Comparison of ENCODE assay signal across 19 cellular contexts in the genomic region with DNA sequence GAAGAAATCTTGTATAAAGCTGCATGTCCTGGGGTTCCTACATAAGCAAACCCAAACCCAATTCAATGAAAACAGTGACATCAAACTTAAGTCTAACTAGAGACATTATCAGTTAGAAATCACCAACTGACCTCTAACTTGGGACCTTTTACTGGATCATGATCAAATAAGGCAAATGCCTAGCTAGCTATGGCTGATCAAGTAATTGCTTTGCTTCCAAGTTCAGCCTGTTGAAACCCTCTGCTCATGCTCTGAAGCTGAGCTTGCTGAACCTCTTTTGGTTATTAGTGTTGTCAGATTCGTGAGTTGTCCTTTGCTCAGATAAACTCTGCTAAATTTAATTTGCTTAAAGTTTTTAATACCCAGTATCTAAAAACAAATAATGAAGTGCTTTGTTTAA. TPM values are rescaled to one million over a fixed set of nuclear protein-coding genes. Genes with fewer than 3 reads are reported as not detected.
DNase-seq lines count a peak whose midpoint lies in the region; ATAC-seq, FAIRE-seq and TF ChIP-seq lines count a peak whose summit lies in the region.
"Had no signal": no experiment of that assay in that cellular context is flagged by ENCODE, and none has a peak within 500 bp of the region (broad histone marks: within the 10 kb centered on the region; RNA-seq: fewer than 3 reads in every experiment).

No MANE protein-coding gene starts in this region.

- CTCF ChIA-PET in HEK293 (lab: Yijun Ruan, JAX): interaction anchor here (0.5 to 3.4 kb wide), 5 partner anchors 43 to 631 kb away, joined by 3 to 39 read pairs (median 5); no protein-coding TSS in a partner anchor
- CTCF ChIA-PET in RWPE1 (lab: Yijun Ruan, JAX): interaction anchor here (1.1 kb wide), 1 partner anchor 171 kb away, joined by 4 read pairs; no protein-coding TSS in a partner anchor

- WGBS in heart left ventricle, 4 donors: 26 to 49% (median 29%) methylated on average over 1 of the region's 1 CpG

- intact Hi-C loops in heart left ventricle (cut with DNase I): loop anchor here in 1 of 10 donors (2.0 kb wide), 1 partner anchor 172 kb away; no protein-coding TSS in a partner anchor

- H3K9me3 ChIP-seq in cardiac muscle cell (ENCODE audit: low read depth) (no peaks in the 10 kb centered on the region), heart left ventricle (peaks cover 0 to 3% (median 0%) of the 10 kb centered on the region in 12 donors), HEK293 (ENCODE audit: control insufficient read depth, insufficient read depth, low read depth, low read length) (no peaks in the 10 kb centered on the region), subcutaneous abdominal adipose tissue (ENCODE audit: control insufficient read depth in 5 of 5, low read length in 5 of 5) (no peaks in the 10 kb centered on the region)
- H3K9me3 ChIP-seq: A549, Caco-2 had no signal

- peak overlapping the region in 1 of 5 donors; percentile 41 for H3K9ac ChIP-seq in subcutaneous abdominal adipose tissue (ENCODE audit: low read length in 5 of 5)

- POLR2A ChIA-PET in HEK293 (lab: Yijun Ruan, JAX): no interaction called here
- POLR2A ChIA-PET in RWPE1 (lab: Yijun Ruan, JAX; ENCODE audit: low non-redundant PET): no interaction called here

- H3K36me3 ChIP-seq in cardiac muscle cell (no peaks in the 10 kb centered on the region), heart left ventricle (peaks cover 0 to 5% (median 0%) of the 10 kb centered on the region in 9 donors), HEK293 (ENCODE audit: control insufficient read depth in 2 of 2, insufficient read depth in 1 of 2, low read length in 2 of 2) (peaks cover 0 to 4% of the 10 kb centered on the region in 2 experiments; a peak in 1 of 3 replicates), subcutaneous abdominal adipose tissue (ENCODE audit: control insufficient read depth in 5 of 5, insufficient read depth in 5 of 5, low read length in 5 of 5) (peaks cover 0 to under 1% (median 0%) of the 10 kb centered on the region in 5 donors)

- no peak for TF ChIP-seq POLR2A in heart left ventricle (IDR thresholded peaks at IDR 0.05)

- DNase-seq in cardiac muscle cell (ENCODE audit: low read depth in 1 of 2, low spot score in 1 of 2) (no peak), heart left ventricle (no peak), RWPE1 (ENCODE audit: low spot score) (no peak)
- DNase-seq: AML-193; Caco-2; CD4-positive, alpha-beta T cell; GOT3; H7 had no signal

- H3K27ac ChIP-seq in cardiac muscle cell: peak overlapping the region; percentile 42
- H3K27ac ChIP-seq in heart left ventricle: peak overlapping the region in 3 of 12 donors; percentile 1 to 21 (median 15)
- no peak overlapping the region for H3K27ac ChIP-seq in HEK293 (ENCODE audit: extremely low read depth, low read depth, low read length)
- peak overlapping the region; percentile 17 for H3K27ac ChIP-seq in subcutaneous abdominal adipose tissue (ENCODE audit: low read depth, low read length)
- no peak overlapping the region for H3K27ac ChIP-seq in RWPE1
- H3K27ac ChIP-seq: 22Rv1, A549, C4-2B had no signal

- H3K4me3 ChIP-seq in cardiac muscle cell (no peak overlapping the region), heart left ventricle (no peak overlapping the region), HEK293 (ENCODE audit: low read depth, low read length) (no peak overlapping the region), subcutaneous abdominal adipose tissue (ENCODE audit: low read depth in 1 of 5, low read length in 5 of 5) (no peak overlapping the region)
- H3K4me3 ChIP-seq: A549 had no signal

- ATAC-seq in heart left ventricle (no peak), HG03469 (IDR thresholded peaks at IDR 0.05; ENCODE audit: unreplicated experiment) (no peak)
- ATAC-seq: A549, HCT116 had no signal

- H3K4me1 ChIP-seq in cardiac muscle cell (ENCODE audit: low read depth) (peaks cover 30% of the 10 kb centered on the region), heart left ventricle (peaks cover 0 to 52% (median 18%) of the 10 kb centered on the region in 12 donors), HEK293 (ENCODE audit: control insufficient read depth, insufficient read depth, low read length) (no peaks in the 10 kb centered on the region), subcutaneous abdominal adipose tissue (ENCODE audit: control insufficient read depth in 5 of 5, insufficient read depth in 5 of 5, low read length in 5 of 5) (peaks cover 0 to 18% (median 5%) of the 10 kb centered on the region in 5 donors)
- H3K4me1 ChIP-seq: A549 had no signal

- H3K27me3 ChIP-seq in cardiac muscle cell (no peaks in the 10 kb centered on the region), heart left ventricle (no peaks in the 10 kb centered on the region), subcutaneous abdominal adipose tissue (ENCODE audit: control insufficient read depth in 5 of 5, insufficient read depth in 4 of 5, low read length in 5 of 5) (no peaks in the 10 kb centered on the region)

- peak; percentile 33 for FAIRE-seq in islet of Langerhans (lab: Jason Lieb, UNC)
- FAIRE-seq: A549, D721Med, G401.6, GM12891 had no signal

- TF ChIP-seq CTCF in cardiac muscle cell (IDR thresholded peaks at IDR 0.05; ENCODE audit: low read depth, low read length): no peak
- no peak for TF ChIP-seq CTCF in heart left ventricle (IDR thresholded peaks at IDR 0.05)
- TF ChIP-seq CTCF in HEK293 (tag by site-specific recombination; IDR thresholded peaks at IDR 0.05): no peak
- TF ChIP-seq CTCF in RWPE1 (conservative IDR thresholded peaks at IDR 0.05; ENCODE audit: low read depth): no peak

TF ChIP-seq in HEK293, 187 proteins besides CTCF, POLR2A, EP300 and RAD21:
- TF ChIP-seq ZNF354C (tag by site-specific recombination; IDR thresholded peaks at IDR 0.05; ENCODE audit: borderline replicate concordance, low read depth) (no peak), ZNF335 (tag by site-specific recombination; conservative IDR thresholded peaks at IDR 0.05) (0 out of 2 replicates have a peak, but pooled peaks have one; percentile 37), ZNF530 (tag by site-specific recombination; IDR thresholded peaks at IDR 0.05; ENCODE audit: low read depth) (no peak), SCRT2 (tag by site-specific recombination; IDR thresholded peaks at IDR 0.05) (0 out of 2 replicates have a peak, but pooled peaks have one; percentile 26), EGR2 (tag by site-specific recombination; IDR thresholded peaks at IDR 0.05; ENCODE audit: low read depth) (no peak), SP3 (tag by site-specific recombination; IDR thresholded peaks at IDR 0.05) (no peak), ZNF571 (tag by site-specific recombination; IDR thresholded peaks at IDR 0.05) (no peak), ZSCAN30 (tag by site-specific recombination; IDR thresholded peaks at IDR 0.05) (no peak), ZNF146 (tag by site-specific recombination; IDR thresholded peaks at IDR 0.05) (no peak), RBAK (tag by site-specific recombination; IDR thresholded peaks at IDR 0.05) (no peak), BCL11B (tag by site-specific recombination; IDR thresholded peaks at IDR 0.05; ENCODE audit: low read depth) (no peak), HOXD13 (CRISPR knock-in tag; IDR thresholded peaks at IDR 0.05; ENCODE audit: borderline replicate concordance) (no peak)
- TF ChIP-seq, protein P1, sequence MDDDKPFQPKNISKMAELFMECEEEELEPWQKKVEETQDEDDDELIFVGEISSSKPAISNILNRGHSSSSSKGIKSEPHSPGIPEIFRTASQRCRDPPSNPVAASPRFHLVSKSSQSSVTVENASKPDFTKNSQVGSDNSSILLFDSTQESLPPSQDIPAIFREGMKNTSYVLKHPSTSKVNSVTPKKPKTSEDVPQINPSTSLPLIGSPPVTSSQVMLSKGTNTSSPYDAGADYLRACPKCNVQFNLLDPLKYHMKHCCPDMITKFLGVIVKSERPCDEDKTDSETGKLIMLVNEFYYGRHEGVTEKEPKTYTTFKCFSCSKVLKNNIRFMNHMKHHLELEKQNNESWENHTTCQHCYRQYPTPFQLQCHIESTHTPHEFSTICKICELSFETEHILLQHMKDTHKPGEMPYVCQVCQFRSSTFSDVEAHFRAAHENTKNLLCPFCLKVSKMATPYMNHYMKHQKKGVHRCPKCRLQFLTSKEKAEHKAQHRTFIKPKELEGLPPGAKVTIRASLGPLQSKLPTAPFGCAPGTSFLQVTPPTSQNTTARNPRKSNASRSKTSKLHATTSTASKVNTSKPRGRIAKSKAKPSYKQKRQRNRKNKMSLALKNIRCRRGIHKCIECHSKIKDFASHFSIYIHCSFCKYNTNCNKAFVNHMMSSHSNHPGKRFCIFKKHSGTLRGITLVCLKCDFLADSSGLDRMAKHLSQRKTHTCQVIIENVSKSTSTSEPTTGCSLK (tag by site-specific recombination; IDR thresholded peaks at IDR 0.05): no peak

RNA-seq across cellular contexts. Expression of a gene that starts 28.9 kb away (rescaled TPM):
- total RNA-seq in cardiac muscle cell: 21.6 and 29.5 TPM in 2 replicates
- polyA plus RNA-seq in cardiac muscle cell: 21.1 and 32.0 TPM in 2 replicates
- total RNA-seq in heart left ventricle: 10 to 100 TPM; 12.6 to 29.6 (median 19.4) TPM
- polyA plus RNA-seq in heart left ventricle: 1 to 10 TPM; 9.4 to 9.8 TPM

Comparison
In these comparisons a context has a peak if more than half of its experiments do, and no peak if none do; other contexts are left out.
1. H3K27ac ChIP-seq: peak in cardiac muscle cell (single experiment) and subcutaneous abdominal adipose tissue (single experiment); none in HEK293 (single experiment) and RWPE1 (single experiment).